ENCODE assay signal across 18 cellular contexts in the genomic region with DNA sequence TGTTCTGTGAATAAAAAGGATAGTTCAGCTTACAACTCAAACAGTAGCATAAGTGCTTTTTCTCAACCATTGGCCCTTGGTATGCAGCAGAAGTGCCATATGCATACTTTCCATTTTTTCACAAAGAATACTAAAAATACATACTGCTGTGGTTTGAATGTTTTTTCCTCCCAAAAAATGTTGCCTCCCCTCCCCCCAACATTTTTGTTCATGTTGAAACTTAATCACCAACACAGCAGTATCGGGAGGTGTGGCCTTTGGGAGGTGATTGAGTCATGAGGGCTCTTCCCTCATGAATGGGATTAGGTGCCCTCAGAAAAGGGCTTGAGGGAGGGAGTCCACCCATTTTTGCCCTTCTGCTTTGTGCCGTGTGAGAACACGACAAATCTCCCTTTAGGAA.
DNase-seq lines count a peak whose midpoint lies in the region; ATAC-seq and TF ChIP-seq lines count a peak whose summit lies in the region.
"Had no signal": no experiment of that assay in that cellular context is flagged by ENCODE, and none has a peak within 500 bp of the region (broad histone marks: within the 10 kb centered on the region; RNA-seq: fewer than 3 reads in every experiment).

No MANE protein-coding gene starts in this region.

- H3K27ac ChIP-seq in foreskin keratinocyte (peak overlapping the region; percentile 79), upper lobe of right lung (no peak overlapping the region), substantia nigra (ENCODE audit: low read depth, low read length, poor library complexity, severe bottlenecking) (no peak overlapping the region)
- H3K27ac ChIP-seq: coronary artery, VCaP had no signal

- intact Hi-C loops in upper lobe of right lung (cut with DNase I) = no loop called here

- H3K27ac Mint-ChIP-seq in activated naive CD8-positive, alpha-beta T cell treated with anti-CD3 and anti-CD28 coated beads, Interleukin-2, amount 50 U/mL, for 24 hours = no peak overlapping the region

- H3K27me3 ChIP-seq in foreskin keratinocyte = no peaks in the 10 kb centered on the region
- no peaks in the 10 kb centered on the region for H3K27me3 ChIP-seq in upper lobe of right lung

- H3K4me3 ChIP-seq in upper lobe of right lung = no peak overlapping the region
- H3K4me3 ChIP-seq: coronary artery, lung had no signal

- no peaks in the 10 kb centered on the region for H3K9me3 Mint-ChIP-seq in activated naive CD8-positive, alpha-beta T cell treated with anti-CD3 and anti-CD28 coated beads, Interleukin-2, amount 50 U/mL, for 24 hours

- no peaks in the 10 kb centered on the region for H3K9me3 ChIP-seq in upper lobe of right lung

- H3K4me1 ChIP-seq in foreskin keratinocyte (peaks cover 10% of the 10 kb centered on the region), upper lobe of right lung (no peaks in the 10 kb centered on the region)

- peaks cover 17% of the 10 kb centered on the region for H3K36me3 ChIP-seq in upper lobe of right lung

- peak; percentile 8 for DNase-seq in stimulated activated CD4-positive, alpha-beta T cell treated with anti-CD3 and anti-CD28 coated beads, Interleukin-1b, Interleukin-23, amount 100 ng/mL, for 48 hours
- no peak for DNase-seq in stimulated activated CD4-positive, alpha-beta T cell treated with anti-CD3 and anti-CD28 coated beads, Interleukin-4, amount 100 ng/mL, for 24 hours
- DNase-seq in activated naive CD8-positive, alpha-beta T cell treated with anti-CD3 and anti-CD28 coated beads, Interleukin-2, amount 50 U/mL, for 24 hours = peak; percentile 9
- DNase-seq in foreskin keratinocyte (peak; percentile 63 to 89), upper lobe of right lung (no peak), foreskin melanocyte (no peak), DMS53 (lab: John Stamatoyannopoulos, UW) (no peak), substantia nigra (lab: John Stamatoyannopoulos, UW) (no peak)
- DNase-seq: activated CD8-positive, alpha-beta memory T cell treated with anti-CD3 and anti-CD28 coated beads, Interleukin-2, amount 50 U/mL, for 48 hours; DMS 273 treated with DMSO at 0.1 percent for 48 hours; erythroblast; NCI-H1694 treated with DMSO at 0.1 percent for 48 hours; NCI-H446 treated with DMSO at 0.1 percent for 48 hours had no signal

- H3K4me1 Mint-ChIP-seq in activated naive CD8-positive, alpha-beta T cell treated with anti-CD3 and anti-CD28 coated beads, Interleukin-2, amount 50 U/mL, for 24 hours = peaks cover 8% of the 10 kb centered on the region
- H3K4me1 Mint-ChIP-seq: neural crest cell had no signal

- H3K4me3 Mint-ChIP-seq in activated naive CD8-positive, alpha-beta T cell treated with anti-CD3 and anti-CD28 coated beads, Interleukin-2, amount 50 U/mL, for 24 hours = no peak overlapping the region
- H3K4me3 Mint-ChIP-seq: neural crest cell had no signal

- H3K27me3 Mint-ChIP-seq in activated naive CD8-positive, alpha-beta T cell treated with anti-CD3 and anti-CD28 coated beads, Interleukin-2, amount 50 U/mL, for 24 hours = no peaks in the 10 kb centered on the region

- H3K36me3 Mint-ChIP-seq in activated naive CD8-positive, alpha-beta T cell treated with anti-CD3 and anti-CD28 coated beads, Interleukin-2, amount 50 U/mL, for 24 hours (ENCODE audit: low read depth) = peaks cover 15% of the 10 kb centered on the region

- peak; percentile 20 for ATAC-seq in activated naive CD8-positive, alpha-beta T cell treated with anti-CD3 and anti-CD28 coated beads, Interleukin-2, amount 50 U/mL, for 24 hours
- ATAC-seq in foreskin keratinocyte (peak; percentile 86), upper lobe of right lung (no peak)
- ATAC-seq: sciatic nerve had no signal

- no peak for TF ChIP-seq CTCF in foreskin keratinocyte (conservative IDR thresholded peaks at IDR 0.05)
- TF ChIP-seq CTCF in upper lobe of right lung (IDR thresholded peaks at IDR 0.05) = no peak

Comparison
In these comparisons a context has a peak if more than half of its experiments do, and no peak if none do; other contexts are left out.
1. DNase-seq: peak in stimulated activated CD4-positive, alpha-beta T cell treated with anti-CD3 and anti-CD28 coated beads, Interleukin-1b, Interleukin-23, amount 100 ng/mL, for 48 hours (single experiment), activated naive CD8-positive, alpha-beta T cell treated with anti-CD3 and anti-CD28 coated beads, Interleukin-2, amount 50 U/mL, for 24 hours (single experiment) and foreskin keratinocyte (2 of 2); none in stimulated activated CD4-positive, alpha-beta T cell treated with anti-CD3 and anti-CD28 coated beads, Interleukin-4, amount 100 ng/mL, for 24 hours (single experiment), upper lobe of right lung (single experiment), foreskin melanocyte (single experiment), DMS53 (single experiment) and substantia nigra (0 of 49).